In genomic region chr1:23366146-23366545, GRCh38 we compare ENCODE assay signal across 20 cellular contexts. TPM values are rescaled to one million over a fixed set of nuclear protein-coding genes. Genes with fewer than 3 reads are reported as not detected.
DNase-seq lines count a peak whose midpoint lies in the region; ATAC-seq, FAIRE-seq and TF ChIP-seq lines count a peak whose summit lies in the region.
"Had no signal": no experiment of that assay in that cellular context is flagged by ENCODE, and none has a peak within 500 bp of the region (broad histone marks: within the 10 kb centered on the region; RNA-seq: fewer than 3 reads in every experiment).

No MANE protein-coding gene starts in this region.

- H3K4me1 Mint-ChIP-seq in naive thymus-derived CD4-positive, alpha-beta T cell: peaks cover 25 to 41% (median 35%) of the 10 kb centered on the region in 7 donors
- H3K4me1 Mint-ChIP-seq in T-helper 17 cell: peaks cover 18% of the 10 kb centered on the region

- in situ Hi-C loops in K562 (cut with MboI): no loop called here

- no peak overlapping the region for H2AFZ ChIP-seq in ACC112 (ENCODE audit: low read length, unreplicated experiment)
- H2AFZ ChIP-seq in K562 (ENCODE audit: low read depth, low read length): no peak overlapping the region

- peaks cover 13 to 60% (median 35%) of the 10 kb centered on the region in 5 donors for H3K36me3 Mint-ChIP-seq in naive thymus-derived CD4-positive, alpha-beta T cell
- H3K36me3 Mint-ChIP-seq in T-helper 17 cell (ENCODE audit: low read depth): no peaks in the 10 kb centered on the region

- no TSS peak for BruUV-seq in K562 (replicated peaks; lab: Mats Ljungman, UMichigan)

- DNase-seq in K562 (ENCODE audit: extremely low read depth in 1 of 4, low spot score in 3 of 4) (no peak), erythroblast (lab: John Stamatoyannopoulos, UW) (no peak), retina (no peak), T-helper 17 cell (no peak), dedifferentiated amniotic fluid mesenchymal stem cell (ENCODE audit: extremely low spot score) (no peak)
- DNase-seq in naive thymus-derived CD4-positive, alpha-beta T cell: no peak
- DNase-seq: activated CD4-positive, alpha-beta T cell treated with anti-CD3 and anti-CD28 coated beads for 4 hours; anterior cingulate cortex; hypothalamus; naive B cell; NCI-H526 treated with DMSO at 0.1 percent for 48 hours; sigmoid colon; T-helper 1 cell; upper lobe of right lung had no signal

- peak overlapping the region; percentile 82; the same call in 1 of the 2 replicates for H3K4me2 ChIP-seq in DOHH2 (ENCODE audit: low read length)
- peak overlapping the region; percentile 98 for H3K4me2 ChIP-seq in K562 (ENCODE audit: insufficient read depth, low read length)

- peak overlapping the region in 9 of 10 donors; percentile 8 to 99 (median 95) for H3K4me3 Mint-ChIP-seq in naive thymus-derived CD4-positive, alpha-beta T cell
- H3K4me3 Mint-ChIP-seq in T-helper 17 cell: no peak overlapping the region
- H3K4me3 Mint-ChIP-seq: dendritic cell treated with granulocyte-macrophage colony-stimulating factor and Interleukin-4, amounts not matched to agents 40 ng/mL and 50 ng/mL, for 4 days; stimulated activated memory B cell treated with anti-CD40 and anti-IgM and Interleukin-4, amounts not matched to agents 10 μg/mL and 1 μg/mL and 100 μg/mL, for 72 hours had no signal

- peaks cover 19% of the 10 kb centered on the region for H3K4me1 ChIP-seq in ACC112 (ENCODE audit: control insufficient read depth, insufficient read depth, low read length, unreplicated experiment)
- H3K4me1 ChIP-seq in DOHH2 (ENCODE audit: control insufficient read depth, low read length): peaks cover 32% of the 10 kb centered on the region
- peaks cover 14 to 24% of the 10 kb centered on the region in 2 experiments for H3K4me1 ChIP-seq in K562 (replicated peaks in 1 of 2; ENCODE audit: control insufficient read depth in 2 of 2, insufficient read depth in 2 of 2, low read length in 2 of 2)
- peaks cover 6 to 8% of the 10 kb centered on the region in 2 donors for H3K4me1 ChIP-seq in naive thymus-derived CD4-positive, alpha-beta T cell (ENCODE audit: control insufficient read depth in 2 of 2, insufficient read depth in 2 of 2, low read length in 2 of 2)

- 63% methylated on average over 2 of the region's 2 CpGs for WGBS in K562 (ENCODE audit: insufficient coverage, low coverage, missing lambda C conversion rate)

- peaks cover 36% of the 10 kb centered on the region for H3K79me2 ChIP-seq in ACC112 (ENCODE audit: control insufficient read depth, insufficient read depth, low read length, unreplicated experiment)
- peaks cover 26% of the 10 kb centered on the region for H3K79me2 ChIP-seq in DOHH2 (ENCODE audit: control insufficient read depth, low read length)
- peaks cover 43% of the 10 kb centered on the region for H3K79me2 ChIP-seq in K562 (ENCODE audit: control insufficient read depth, insufficient read depth, low read length)

- H4K20me1 ChIP-seq in DOHH2 (ENCODE audit: control insufficient read depth, insufficient read depth, low read depth, low read length) (no peaks in the 10 kb centered on the region), K562 (replicated peaks; ENCODE audit: control insufficient read depth, insufficient read depth, low read length) (no peaks in the 10 kb centered on the region)

- H3K4me3 ChIP-seq in ACC112 (ENCODE audit: low read depth, low read length) (peak overlapping the region; percentile 89), DOHH2 (ENCODE audit: low read length) (no peak overlapping the region), K562 (peak overlapping the region; percentile 58; the same call in 1 of the 2 replicates)
- H3K4me3 ChIP-seq in naive thymus-derived CD4-positive, alpha-beta T cell (ENCODE audit: low read length): no peak overlapping the region
- H3K4me3 ChIP-seq: upper lobe of right lung had no signal

- no peak overlapping the region for H3K9ac ChIP-seq in K562 (ENCODE audit: insufficient read depth in 1 of 2, low read depth in 2 of 2, low read length in 2 of 2)

- no peak for ATAC-seq in K562
- ATAC-seq in naive thymus-derived CD4-positive, alpha-beta T cell: no peak
- no peak for ATAC-seq in T-helper 17 cell
- ATAC-seq: left lobe of liver; stimulated activated memory B cell treated with anti-CD40 and anti-IgM and Interleukin-4, amounts not matched to agents 10 μg/mL and 1 μg/mL and 100 μg/mL, for 72 hours; upper lobe of right lung had no signal

- no peak for TF ChIP-seq CTCF in DOHH2 (IDR thresholded peaks at IDR 0.05; ENCODE audit: low read depth, low read length, poor library complexity, severe bottlenecking)
- no peak for TF ChIP-seq CTCF in K562 (IDR thresholded peaks at IDR 0.05 in 2 of 3, conservative IDR thresholded peaks at IDR 0.05 in 1 of 3; ENCODE audit: insufficient read depth in 2 of 3, low read depth in 1 of 3, low read length in 3 of 3)

- H3K9me2 ChIP-seq in DOHH2 (replicated peaks; ENCODE audit: control insufficient read depth, low read length): no peaks in the 10 kb centered on the region

- no peaks in the 10 kb centered on the region for H3K9me1 ChIP-seq in K562 (ENCODE audit: control insufficient read depth, insufficient read depth, low read length)

- TF ChIP-seq EP300 in K562 (IDR thresholded peaks at IDR 0.05; ENCODE audit: low read length): no peak

- CTCF ChIA-PET in K562 (lab: Yijun Ruan, JAX; ENCODE audit: low intra/inter-chr PET ratio): no interaction called here
- CTCF ChIA-PET in naive thymus-derived CD4-positive, alpha-beta T cell (lab: Charles Lee): interaction anchor here (0.6 kb wide), 1 partner anchor 552 kb away, joined by 4 read pairs; no protein-coding TSS in a partner anchor

- H3K27me3 Mint-ChIP-seq in naive thymus-derived CD4-positive, alpha-beta T cell: no peaks in the 10 kb centered on the region
- no peaks in the 10 kb centered on the region for H3K27me3 Mint-ChIP-seq in T-helper 17 cell
- H3K27me3 Mint-ChIP-seq: naive B cell; stimulated activated memory B cell treated with anti-CD40 and anti-IgM and Interleukin-4, amounts not matched to agents 10 μg/mL and 1 μg/mL and 100 μg/mL, for 72 hours had no signal

- intact Hi-C loops in K562 (cut with micrococcal nuclease): no loop called here
- intact Hi-C loops in naive thymus-derived CD4-positive, alpha-beta T cell (cut with micrococcal nuclease): loop anchor here in 1 of 2 donors (10.0 kb wide), 1 partner anchor 259 kb away; no protein-coding TSS in a partner anchor

- peaks cover 0 to 31% (median 21%) of the 10 kb centered on the region in 11 donors for H3K9me3 Mint-ChIP-seq in naive thymus-derived CD4-positive, alpha-beta T cell

- POLR2A ChIA-PET in K562 (lab: Yijun Ruan, JAX): interaction anchor here (0.5 to 1.7 kb wide), 2 partner anchors 9 to 594 kb away, joined by 3 to 7 read pairs; partner anchors contain the start of gene PNRC2
- POLR2A ChIA-PET in naive thymus-derived CD4-positive, alpha-beta T cell (lab: Charles Lee): interaction anchor here (3.8 kb wide), 1 partner anchor 21 kb away, joined by 62 read pairs; the partner anchor contains the start of gene HNRNPR

- TF ChIP-seq RAD21 in K562 (CRISPR knock-in tag; conservative IDR thresholded peaks at IDR 0.05 in 1 of 2, IDR thresholded peaks at IDR 0.05 in 1 of 2): no peak

- H3K36me3 ChIP-seq in ACC112 (ENCODE audit: insufficient read depth, low read length) (peaks cover 57% of the 10 kb centered on the region), DOHH2 (ENCODE audit: control insufficient read depth, low read length) (peaks cover 46% of the 10 kb centered on the region), K562 (ENCODE audit: control insufficient read depth, insufficient read depth, low read length) (peaks cover 48% of the 10 kb centered on the region)
- peaks cover 6 to 31% (median 12%) of the 10 kb centered on the region in 3 experiments for H3K36me3 ChIP-seq in naive thymus-derived CD4-positive, alpha-beta T cell (ENCODE audit: control insufficient read depth in 2 of 3, insufficient read depth in 3 of 3, low read length in 3 of 3)

- no peaks in the 10 kb centered on the region for H3K27me3 ChIP-seq in ACC112 (ENCODE audit: insufficient read depth, low read length)
- H3K27me3 ChIP-seq in DOHH2 (ENCODE audit: control insufficient read depth, low read length): no peaks in the 10 kb centered on the region
- no peaks in the 10 kb centered on the region for H3K27me3 ChIP-seq in K562 (ENCODE audit: control insufficient read depth in 2 of 2, insufficient read depth in 2 of 2, low read length in 2 of 2)
- H3K27me3 ChIP-seq in naive thymus-derived CD4-positive, alpha-beta T cell (ENCODE audit: control insufficient read depth in 2 of 2, insufficient read depth in 2 of 2, low read length in 2 of 2): no peaks in the 10 kb centered on the region
- H3K27me3 ChIP-seq: sigmoid colon, upper lobe of right lung had no signal

- no peak for FAIRE-seq in K562 (lab: Jason Lieb, UNC)
- FAIRE-seq: H1 had no signal

- H3F3A ChIP-seq in DOHH2 (ENCODE audit: control insufficient read depth, insufficient read depth): no peaks in the 10 kb centered on the region

- TF ChIP-seq POLR2A in K562 (conservative IDR thresholded peaks at IDR 0.05) (no peak), erythroblast (IDR thresholded peaks at IDR 0.05; ENCODE audit: low read length) (no peak)

- H3K9me3 ChIP-seq in DOHH2 (ENCODE audit: control insufficient read depth, insufficient read depth, low read length): peaks cover 34% of the 10 kb centered on the region
- H3K9me3 ChIP-seq in K562 (replicated peaks; ENCODE audit: control insufficient read depth, insufficient read depth, low read depth, low read length): peaks cover 32% of the 10 kb centered on the region
- peaks cover 10 to 27% (median 12%) of the 10 kb centered on the region in 3 experiments for H3K9me3 ChIP-seq in naive thymus-derived CD4-positive, alpha-beta T cell (ENCODE audit: control insufficient read depth in 2 of 3, low read length in 3 of 3)
- H3K9me3 ChIP-seq in T-helper 17 cell (ENCODE audit: control insufficient read depth, low read length, poor library complexity, severe bottlenecking): peaks cover 21% of the 10 kb centered on the region

- H3K27ac ChIP-seq in ACC112 (ENCODE audit: low read depth, low read length) (no peak overlapping the region), DOHH2 (ENCODE audit: low read depth, low read length) (no peak overlapping the region), K562 (ENCODE audit: extremely low read depth, low read depth, low read length) (no peak overlapping the region)
- H3K27ac ChIP-seq in naive thymus-derived CD4-positive, alpha-beta T cell (ENCODE audit: low read depth, low read length): no peak overlapping the region
- H3K27ac ChIP-seq: upper lobe of right lung had no signal

- peak overlapping the region in 2 of 9 donors; percentile 8 to 51 for H3K27ac Mint-ChIP-seq in naive thymus-derived CD4-positive, alpha-beta T cell
- H3K27ac Mint-ChIP-seq in T-helper 17 cell: no peak overlapping the region
- H3K27ac Mint-ChIP-seq: dendritic cell treated with granulocyte-macrophage colony-stimulating factor and Interleukin-4, amounts not matched to agents 40 ng/mL and 50 ng/mL, for 4 days; stimulated activated memory B cell treated with anti-CD40 and anti-IgM and Interleukin-4, amounts not matched to agents 10 μg/mL and 1 μg/mL and 100 μg/mL, for 72 hours had no signal

RNA-seq across cellular contexts. Expression of gene ZNF436, which starts 3.5 kb away (rescaled TPM):
- total RNA-seq in K562 (2011; cell fraction: chromatin; rRNA removed; ENCODE audit: low replicate concordance): 10.7 and 18.5 TPM in 2 replicates
- total RNA-seq in K562 (2011; cell fraction: nucleolus; rRNA removed): 8.7 and 9.7 TPM in 2 replicates
- 11.4 and 13.0 TPM in 2 replicates for total RNA-seq in K562 (2011; cell fraction: nucleoplasm; rRNA removed)
- total RNA-seq in K562 (2014; rRNA removed): 6.2 and 7.0 TPM in 2 replicates
- 8.3 and 9.4 TPM in 2 replicates for total RNA-seq in K562 (2014; rRNA removed; fragmentation: Illumina TruSeq; extraction: Trizol)
- 11.3 and 11.9 TPM in 2 replicates for total RNA-seq in K562 (2015; rRNA removed; fragmentation: Illumina TruSeq; extraction: Trizol)
- total RNA-seq in K562 (2021): 6.9 and 7.4 TPM in 2 replicates
- 8.0 and 9.7 TPM in 2 replicates for polyA plus RNA-seq in K562 (2011; rRNA removed)
- polyA plus RNA-seq in K562 (2011; cell fraction: cytosol; rRNA removed): 2.4 and 6.8 TPM in 2 replicates
- 9.0 and 14.4 TPM in 2 replicates for polyA plus RNA-seq in K562 (2011; cell fraction: nucleus; rRNA removed)
- 4.6 and 5.2 TPM in 2 replicates for polyA plus RNA-seq in K562 (2012)
- 6.8 and 7.3 TPM in 2 replicates for polyA plus RNA-seq in K562 (2014; fragmentation: Illumina TruSeq; extraction: Trizol)
- polyA plus RNA-seq in K562 (2014; fragmentation: Nextera tagmentation; extraction: Ambion mirVana): 1 to 10 TPM; 2.1 to 3.3 TPM
- polyA plus RNA-seq in K562 (2014; rRNA removed): 3.8 and 4.5 TPM in 2 replicates
- polyA minus RNA-seq in K562 (2011; rRNA and poly(A)+ RNA removed): 18.1 and 28.7 TPM in 2 replicates
- polyA minus RNA-seq in K562 (2011; cell fraction: cytosol; rRNA and poly(A)+ RNA removed): 7.3 and 7.8 TPM in 2 replicates
- polyA minus RNA-seq in K562 (2011; cell fraction: nucleus; rRNA and poly(A)+ RNA removed): 7.9 and 17.7 TPM in 2 replicates
- 10 to 100 TPM in 2 of 5 experiments, 1 to 10 TPM in 3; 4.5 to 11.7 (median 6.7) TPM for total RNA-seq in naive thymus-derived CD4-positive, alpha-beta T cell
- 1 to 10 TPM; 2.9 to 3.9 TPM for polyA plus RNA-seq in naive thymus-derived CD4-positive, alpha-beta T cell
- 1 to 10 TPM; 3.1 to 3.3 TPM for total RNA-seq in T-helper 17 cell

RNA-seq across cellular contexts. Expression of gene HNRNPR, which starts 22.1 kb away (rescaled TPM):
- total RNA-seq in K562 (2011; cell fraction: chromatin; rRNA removed; ENCODE audit: low replicate concordance): 99.0 and 265 TPM in 2 replicates
- total RNA-seq in K562 (2011; cell fraction: nucleolus; rRNA removed): 46.7 and 67.2 TPM in 2 replicates
- 120 and 158 TPM in 2 replicates for total RNA-seq in K562 (2011; cell fraction: nucleoplasm; rRNA removed)
- total RNA-seq in K562 (2014; rRNA removed) (212 and 244 TPM in 2 replicates), K562 (2014; rRNA removed; fragmentation: Illumina TruSeq; extraction: Trizol) (301 and 338 TPM in 2 replicates), K562 (2015; rRNA removed; fragmentation: Illumina TruSeq; extraction: Trizol) (321 and 351 TPM in 2 replicates), K562 (2021) (238 and 253 TPM in 2 replicates), T-helper 17 cell (100 to 1,000 TPM; 104 to 119 TPM)
- polyA plus RNA-seq in K562 (2011; rRNA removed) (270 and 360 TPM in 2 replicates), K562 (2014; fragmentation: Illumina TruSeq; extraction: Trizol) (318 and 372 TPM in 2 replicates), K562 (2014; fragmentation: Nextera tagmentation; extraction: Ambion mirVana) (10 to 100 TPM; 80.9 to 93.4 TPM), K562 (2014; rRNA removed) (321 and 349 TPM in 2 replicates)
- 81.4 and 163 TPM in 2 replicates for polyA plus RNA-seq in K562 (2011; cell fraction: cytosol; rRNA removed)
- 58.1 and 89.0 TPM in 2 replicates for polyA plus RNA-seq in K562 (2011; cell fraction: nucleus; rRNA removed)
- 153 and 259 TPM in 2 replicates for polyA plus RNA-seq in K562 (2012)
- polyA minus RNA-seq in K562 (2011; rRNA and poly(A)+ RNA removed): 270 and 312 TPM in 2 replicates
- 94.9 and 109 TPM in 2 replicates for polyA minus RNA-seq in K562 (2011; cell fraction: cytosol; rRNA and poly(A)+ RNA removed)
- 78.8 and 184 TPM in 2 replicates for polyA minus RNA-seq in K562 (2011; cell fraction: nucleus; rRNA and poly(A)+ RNA removed)
- total RNA-seq in naive thymus-derived CD4-positive, alpha-beta T cell: 100 to 1,000 TPM in 4 of 5 experiments, 10 to 100 TPM in 1; 97.4 to 235 (median 117) TPM
- 100 to 1,000 TPM; 197 to 208 TPM for polyA plus RNA-seq in naive thymus-derived CD4-positive, alpha-beta T cell

RNA-seq across cellular contexts. Expression of gene TCEA3, which starts 58.4 kb away (rescaled TPM):
- 0.86 and 1.4 TPM in 2 replicates for total RNA-seq in K562 (2011; cell fraction: chromatin; rRNA removed; ENCODE audit: low replicate concordance)
- total RNA-seq in K562 (2011; cell fraction: nucleolus; rRNA removed): 0.67 and 1.4 TPM in 2 replicates
- 0.66 and 0.84 TPM in 2 replicates for total RNA-seq in K562 (2011; cell fraction: nucleoplasm; rRNA removed)
- 0.33 and 0.54 TPM in 2 replicates for total RNA-seq in K562 (2014; rRNA removed)
- 0.45 and 0.51 TPM in 2 replicates for total RNA-seq in K562 (2014; rRNA removed; fragmentation: Illumina TruSeq; extraction: Trizol)
- 0.34 and 0.36 TPM in 2 replicates for total RNA-seq in K562 (2015; rRNA removed; fragmentation: Illumina TruSeq; extraction: Trizol)
- 0.49 and 0.55 TPM in 2 replicates for total RNA-seq in K562 (2021)
- 0.34 and 0.54 TPM in 2 replicates for polyA plus RNA-seq in K562 (2011; rRNA removed)
- 0.19 and 0.45 TPM in 2 replicates for polyA plus RNA-seq in K562 (2011; cell fraction: cytosol; rRNA removed)
- 0.81 and 0.90 TPM in 2 replicates for polyA plus RNA-seq in K562 (2011; cell fraction: nucleus; rRNA removed)
- 0.49 and 0.76 TPM in 2 replicates for polyA plus RNA-seq in K562 (2012)
- polyA plus RNA-seq in K562 (2014; fragmentation: Illumina TruSeq; extraction: Trizol): 0.16 and 0.66 TPM in 2 replicates
- under 1 TPM; 0.03 to 0.10 TPM for polyA plus RNA-seq in K562 (2014; fragmentation: Nextera tagmentation; extraction: Ambion mirVana)
- polyA plus RNA-seq in K562 (2014; rRNA removed): 0.13 and 0.80 TPM in 2 replicates
- 0.25 and 0.27 TPM in 2 replicates for polyA minus RNA-seq in K562 (2011; rRNA and poly(A)+ RNA removed)
- not detected in 2 replicates for polyA minus RNA-seq in K562 (2011; cell fraction: cytosol; rRNA and poly(A)+ RNA removed)
- 0.27 and 0.56 TPM in 2 replicates for polyA minus RNA-seq in K562 (2011; cell fraction: nucleus; rRNA and poly(A)+ RNA removed)
- total RNA-seq in naive thymus-derived CD4-positive, alpha-beta T cell: 10 to 100 TPM; 20.2 to 59.2 (median 49.3) TPM
- polyA plus RNA-seq in naive thymus-derived CD4-positive, alpha-beta T cell: 10 to 100 TPM; 34.4 to 57.2 TPM
- 10 to 100 TPM; 12.3 to 13.5 TPM for total RNA-seq in T-helper 17 cell
- total RNA-seq: H1 had no signal

Comparison
In these comparisons a context has a peak if more than half of its experiments do, and no peak if none do; other contexts are left out.
1. H3K4me3 ChIP-seq: peak in ACC112 (single experiment) and K562 (single experiment); none in DOHH2 (single experiment) and naive thymus-derived CD4-positive, alpha-beta T cell (single experiment).
2. RNA of gene TCEA3, which starts 58.4 kb away (total RNA-seq): 20.2 to 59.2 TPM in naive thymus-derived CD4-positive, alpha-beta T cell and 12.3 to 13.5 TPM in T-helper 17 cell; 0.33 to 1.4 TPM in K562; every median in the first group is over 4 times any median in the second.